ENCODE assay signal across 1 cellular context in the genomic region with DNA sequence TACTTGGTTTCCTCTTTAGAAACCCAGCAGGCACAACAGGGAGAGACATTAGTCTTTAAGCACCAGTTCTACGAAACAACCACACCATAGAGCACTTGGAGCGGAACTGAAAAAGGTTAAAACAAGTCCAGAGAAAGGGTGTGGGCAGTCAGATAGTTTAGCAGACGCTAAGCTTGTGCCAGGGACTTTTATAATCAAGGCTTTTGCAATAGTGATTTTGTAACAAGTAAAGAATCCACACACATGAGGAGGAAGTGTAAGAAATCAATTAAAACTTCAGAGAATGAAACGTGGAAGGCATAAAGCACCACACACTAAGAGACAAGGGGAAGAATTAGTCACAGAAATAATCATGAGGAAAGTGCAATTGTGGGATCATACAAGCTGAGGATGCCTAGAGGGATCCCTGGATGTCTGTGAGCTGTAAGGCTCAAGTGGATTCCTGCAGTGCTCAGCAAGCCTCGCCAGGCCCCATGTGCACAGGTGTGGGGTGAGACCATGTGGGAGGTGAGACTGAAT.
TF ChIP-seq lines count a peak whose summit lies in the region.

No MANE protein-coding gene starts in this region.

TF ChIP-seq in GM12878, 131 proteins besides CTCF, POLR2A, EP300 and RAD21 (continued from another document and continues in another):
- TF ChIP-seq GATAD2B (conservative IDR thresholded peaks at IDR 0.05; ENCODE audit: low read depth), result no peak
- no peak for TF ChIP-seq SIX5 (IDR thresholded peaks at IDR 0.05; ENCODE audit: low read depth, low read length, severe bottlenecking)
- no peak for TF ChIP-seq ZBED1 (IDR thresholded peaks at IDR 0.05; ENCODE audit: borderline replicate concordance)
- no peak for TF ChIP-seq MEF2B (IDR thresholded peaks at IDR 0.05; ENCODE audit: partially characterized antibody, poor library complexity, severe bottlenecking)
- TF ChIP-seq JUNB (IDR thresholded peaks at IDR 0.05), result no peak
- no peak for TF ChIP-seq ZNF217 (IDR thresholded peaks at IDR 0.05)
- TF ChIP-seq, protein P1, sequence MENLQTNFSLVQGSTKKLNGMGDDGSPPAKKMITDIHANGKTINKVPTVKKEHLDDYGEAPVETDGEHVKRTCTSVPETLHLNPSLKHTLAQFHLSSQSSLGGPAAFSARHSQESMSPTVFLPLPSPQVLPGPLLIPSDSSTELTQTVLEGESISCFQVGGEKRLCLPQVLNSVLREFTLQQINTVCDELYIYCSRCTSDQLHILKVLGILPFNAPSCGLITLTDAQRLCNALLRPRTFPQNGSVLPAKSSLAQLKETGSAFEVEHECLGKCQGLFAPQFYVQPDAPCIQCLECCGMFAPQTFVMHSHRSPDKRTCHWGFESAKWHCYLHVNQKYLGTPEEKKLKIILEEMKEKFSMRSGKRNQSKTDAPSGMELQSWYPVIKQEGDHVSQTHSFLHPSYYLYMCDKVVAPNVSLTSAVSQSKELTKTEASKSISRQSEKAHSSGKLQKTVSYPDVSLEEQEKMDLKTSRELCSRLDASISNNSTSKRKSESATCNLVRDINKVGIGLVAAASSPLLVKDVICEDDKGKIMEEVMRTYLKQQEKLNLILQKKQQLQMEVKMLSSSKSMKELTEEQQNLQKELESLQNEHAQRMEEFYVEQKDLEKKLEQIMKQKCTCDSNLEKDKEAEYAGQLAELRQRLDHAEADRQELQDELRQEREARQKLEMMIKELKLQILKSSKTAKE (IDR thresholded peaks at IDR 0.05; ENCODE audit: low read depth, poor library complexity, severe bottlenecking), result peak; percentile 31
- no peak for TF ChIP-seq YBX1 (IDR thresholded peaks at IDR 0.05)
- no peak for TF ChIP-seq LARP7 (IDR thresholded peaks at IDR 0.05)
- peak; percentile 46; the same call in 1 of the 2 replicates for TF ChIP-seq ZNF24 (IDR thresholded peaks at IDR 0.05)
- no peak for TF ChIP-seq HCFC1 (IDR thresholded peaks at IDR 0.05; ENCODE audit: low read length)
- TF ChIP-seq MXI1 (IDR thresholded peaks at IDR 0.05; ENCODE audit: low read depth, low read length), result no peak
- peak; percentile 75; the same call in 1 of the 2 replicates for TF ChIP-seq SPI1 (IDR thresholded peaks at IDR 0.05; ENCODE audit: borderline replicate concordance, insufficient read depth, low read depth, low read length)
- TF ChIP-seq, protein P2, sequence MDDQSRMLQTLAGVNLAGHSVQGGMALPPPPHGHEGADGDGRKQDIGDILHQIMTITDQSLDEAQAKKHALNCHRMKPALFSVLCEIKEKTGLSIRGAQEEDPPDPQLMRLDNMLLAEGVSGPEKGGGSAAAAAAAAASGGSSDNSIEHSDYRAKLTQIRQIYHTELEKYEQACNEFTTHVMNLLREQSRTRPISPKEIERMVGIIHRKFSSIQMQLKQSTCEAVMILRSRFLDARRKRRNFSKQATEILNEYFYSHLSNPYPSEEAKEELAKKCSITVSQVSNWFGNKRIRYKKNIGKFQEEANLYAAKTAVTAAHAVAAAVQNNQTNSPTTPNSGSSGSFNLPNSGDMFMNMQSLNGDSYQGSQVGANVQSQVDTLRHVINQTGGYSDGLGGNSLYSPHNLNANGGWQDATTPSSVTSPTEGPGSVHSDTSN (IDR thresholded peaks at IDR 0.05; ENCODE audit: insufficient replicate concordance, low read depth, low read length), result no peak
- TF ChIP-seq, protein P3, sequence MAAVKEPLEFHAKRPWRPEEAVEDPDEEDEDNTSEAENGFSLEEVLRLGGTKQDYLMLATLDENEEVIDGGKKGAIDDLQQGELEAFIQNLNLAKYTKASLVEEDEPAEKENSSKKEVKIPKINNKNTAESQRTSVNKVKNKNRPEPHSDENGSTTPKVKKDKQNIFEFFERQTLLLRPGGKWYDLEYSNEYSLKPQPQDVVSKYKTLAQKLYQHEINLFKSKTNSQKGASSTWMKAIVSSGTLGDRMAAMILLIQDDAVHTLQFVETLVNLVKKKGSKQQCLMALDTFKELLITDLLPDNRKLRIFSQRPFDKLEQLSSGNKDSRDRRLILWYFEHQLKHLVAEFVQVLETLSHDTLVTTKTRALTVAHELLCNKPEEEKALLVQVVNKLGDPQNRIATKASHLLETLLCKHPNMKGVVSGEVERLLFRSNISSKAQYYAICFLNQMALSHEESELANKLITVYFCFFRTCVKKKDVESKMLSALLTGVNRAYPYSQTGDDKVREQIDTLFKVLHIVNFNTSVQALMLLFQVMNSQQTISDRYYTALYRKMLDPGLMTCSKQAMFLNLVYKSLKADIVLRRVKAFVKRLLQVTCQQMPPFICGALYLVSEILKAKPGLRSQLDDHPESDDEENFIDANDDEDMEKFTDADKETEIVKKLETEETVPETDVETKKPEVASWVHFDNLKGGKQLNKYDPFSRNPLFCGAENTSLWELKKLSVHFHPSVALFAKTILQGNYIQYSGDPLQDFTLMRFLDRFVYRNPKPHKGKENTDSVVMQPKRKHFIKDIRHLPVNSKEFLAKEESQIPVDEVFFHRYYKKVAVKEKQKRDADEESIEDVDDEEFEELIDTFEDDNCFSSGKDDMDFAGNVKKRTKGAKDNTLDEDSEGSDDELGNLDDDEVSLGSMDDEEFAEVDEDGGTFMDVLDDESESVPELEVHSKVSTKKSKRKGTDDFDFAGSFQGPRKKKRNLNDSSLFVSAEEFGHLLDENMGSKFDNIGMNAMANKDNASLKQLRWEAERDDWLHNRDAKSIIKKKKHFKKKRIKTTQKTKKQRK (IDR thresholded peaks at IDR 0.05; ENCODE audit: low read depth, low read length), result no peak
- TF ChIP-seq SMC3 (IDR thresholded peaks at IDR 0.05; ENCODE audit: borderline replicate concordance, low read length), result no peak
- TF ChIP-seq RCOR1 (conservative IDR thresholded peaks at IDR 0.05; ENCODE audit: low read depth, low read length), result no peak
- no peak for TF ChIP-seq WRNIP1 (IDR thresholded peaks at IDR 0.05; ENCODE audit: borderline replicate concordance, low read depth, low read length)
- TF ChIP-seq POLR2AphosphoS5 (IDR thresholded peaks at IDR 0.05; ENCODE audit: low read length), result no peak
- no peak; the same call in none of the 2 replicates for TF ChIP-seq NBN (IDR thresholded peaks at IDR 0.05)
- TF ChIP-seq, protein P4, sequence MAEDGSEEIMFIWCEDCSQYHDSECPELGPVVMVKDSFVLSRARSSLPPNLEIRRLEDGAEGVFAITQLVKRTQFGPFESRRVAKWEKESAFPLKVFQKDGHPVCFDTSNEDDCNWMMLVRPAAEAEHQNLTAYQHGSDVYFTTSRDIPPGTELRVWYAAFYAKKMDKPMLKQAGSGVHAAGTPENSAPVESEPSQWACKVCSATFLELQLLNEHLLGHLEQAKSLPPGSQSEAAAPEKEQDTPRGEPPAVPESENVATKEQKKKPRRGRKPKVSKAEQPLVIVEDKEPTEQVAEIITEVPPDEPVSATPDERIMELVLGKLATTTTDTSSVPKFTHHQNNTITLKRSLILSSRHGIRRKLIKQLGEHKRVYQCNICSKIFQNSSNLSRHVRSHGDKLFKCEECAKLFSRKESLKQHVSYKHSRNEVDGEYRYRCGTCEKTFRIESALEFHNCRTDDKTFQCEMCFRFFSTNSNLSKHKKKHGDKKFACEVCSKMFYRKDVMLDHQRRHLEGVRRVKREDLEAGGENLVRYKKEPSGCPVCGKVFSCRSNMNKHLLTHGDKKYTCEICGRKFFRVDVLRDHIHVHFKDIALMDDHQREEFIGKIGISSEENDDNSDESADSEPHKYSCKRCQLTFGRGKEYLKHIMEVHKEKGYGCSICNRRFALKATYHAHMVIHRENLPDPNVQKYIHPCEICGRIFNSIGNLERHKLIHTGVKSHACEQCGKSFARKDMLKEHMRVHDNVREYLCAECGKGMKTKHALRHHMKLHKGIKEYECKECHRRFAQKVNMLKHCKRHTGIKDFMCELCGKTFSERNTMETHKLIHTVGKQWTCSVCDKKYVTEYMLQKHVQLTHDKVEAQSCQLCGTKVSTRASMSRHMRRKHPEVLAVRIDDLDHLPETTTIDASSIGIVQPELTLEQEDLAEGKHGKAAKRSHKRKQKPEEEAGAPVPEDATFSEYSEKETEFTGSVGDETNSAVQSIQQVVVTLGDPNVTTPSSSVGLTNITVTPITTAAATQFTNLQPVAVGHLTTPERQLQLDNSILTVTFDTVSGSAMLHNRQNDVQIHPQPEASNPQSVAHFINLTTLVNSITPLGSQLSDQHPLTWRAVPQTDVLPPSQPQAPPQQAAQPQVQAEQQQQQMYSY (CRISPR knock-in tag; IDR thresholded peaks at IDR 0.05), result no peak
- TF ChIP-seq CBX5 (IDR thresholded peaks at IDR 0.05; ENCODE audit: low read depth), result no peak
- TF ChIP-seq CEBPB (IDR thresholded peaks at IDR 0.05; ENCODE audit: borderline replicate concordance in 1 of 2, low read depth in 2 of 2, low read length in 2 of 2), result no peak
- TF ChIP-seq, protein P5, sequence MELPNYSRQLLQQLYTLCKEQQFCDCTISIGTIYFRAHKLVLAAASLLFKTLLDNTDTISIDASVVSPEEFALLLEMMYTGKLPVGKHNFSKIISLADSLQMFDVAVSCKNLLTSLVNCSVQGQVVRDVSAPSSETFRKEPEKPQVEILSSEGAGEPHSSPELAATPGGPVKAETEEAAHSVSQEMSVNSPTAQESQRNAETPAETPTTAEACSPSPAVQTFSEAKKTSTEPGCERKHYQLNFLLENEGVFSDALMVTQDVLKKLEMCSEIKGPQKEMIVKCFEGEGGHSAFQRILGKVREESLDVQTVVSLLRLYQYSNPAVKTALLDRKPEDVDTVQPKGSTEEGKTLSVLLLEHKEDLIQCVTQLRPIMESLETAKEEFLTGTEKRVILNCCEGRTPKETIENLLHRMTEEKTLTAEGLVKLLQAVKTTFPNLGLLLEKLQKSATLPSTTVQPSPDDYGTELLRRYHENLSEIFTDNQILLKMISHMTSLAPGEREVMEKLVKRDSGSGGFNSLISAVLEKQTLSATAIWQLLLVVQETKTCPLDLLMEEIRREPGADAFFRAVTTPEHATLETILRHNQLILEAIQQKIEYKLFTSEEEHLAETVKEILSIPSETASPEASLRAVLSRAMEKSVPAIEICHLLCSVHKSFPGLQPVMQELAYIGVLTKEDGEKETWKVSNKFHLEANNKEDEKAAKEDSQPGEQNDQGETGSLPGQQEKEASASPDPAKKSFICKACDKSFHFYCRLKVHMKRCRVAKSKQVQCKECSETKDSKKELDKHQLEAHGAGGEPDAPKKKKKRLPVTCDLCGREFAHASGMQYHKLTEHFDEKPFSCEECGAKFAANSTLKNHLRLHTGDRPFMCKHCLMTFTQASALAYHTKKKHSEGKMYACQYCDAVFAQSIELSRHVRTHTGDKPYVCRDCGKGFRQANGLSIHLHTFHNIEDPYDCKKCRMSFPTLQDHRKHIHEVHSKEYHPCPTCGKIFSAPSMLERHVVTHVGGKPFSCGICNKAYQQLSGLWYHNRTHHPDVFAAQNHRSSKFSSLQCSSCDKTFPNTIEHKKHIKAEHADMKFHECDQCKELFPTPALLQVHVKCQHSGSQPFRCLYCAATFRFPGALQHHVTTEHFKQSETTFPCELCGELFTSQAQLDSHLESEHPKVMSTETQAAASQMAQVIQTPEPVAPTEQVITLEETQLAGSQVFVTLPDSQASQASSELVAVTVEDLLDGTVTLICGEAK (IDR thresholded peaks at IDR 0.05; ENCODE audit: borderline replicate concordance), result no peak
- TF ChIP-seq, protein P6, sequence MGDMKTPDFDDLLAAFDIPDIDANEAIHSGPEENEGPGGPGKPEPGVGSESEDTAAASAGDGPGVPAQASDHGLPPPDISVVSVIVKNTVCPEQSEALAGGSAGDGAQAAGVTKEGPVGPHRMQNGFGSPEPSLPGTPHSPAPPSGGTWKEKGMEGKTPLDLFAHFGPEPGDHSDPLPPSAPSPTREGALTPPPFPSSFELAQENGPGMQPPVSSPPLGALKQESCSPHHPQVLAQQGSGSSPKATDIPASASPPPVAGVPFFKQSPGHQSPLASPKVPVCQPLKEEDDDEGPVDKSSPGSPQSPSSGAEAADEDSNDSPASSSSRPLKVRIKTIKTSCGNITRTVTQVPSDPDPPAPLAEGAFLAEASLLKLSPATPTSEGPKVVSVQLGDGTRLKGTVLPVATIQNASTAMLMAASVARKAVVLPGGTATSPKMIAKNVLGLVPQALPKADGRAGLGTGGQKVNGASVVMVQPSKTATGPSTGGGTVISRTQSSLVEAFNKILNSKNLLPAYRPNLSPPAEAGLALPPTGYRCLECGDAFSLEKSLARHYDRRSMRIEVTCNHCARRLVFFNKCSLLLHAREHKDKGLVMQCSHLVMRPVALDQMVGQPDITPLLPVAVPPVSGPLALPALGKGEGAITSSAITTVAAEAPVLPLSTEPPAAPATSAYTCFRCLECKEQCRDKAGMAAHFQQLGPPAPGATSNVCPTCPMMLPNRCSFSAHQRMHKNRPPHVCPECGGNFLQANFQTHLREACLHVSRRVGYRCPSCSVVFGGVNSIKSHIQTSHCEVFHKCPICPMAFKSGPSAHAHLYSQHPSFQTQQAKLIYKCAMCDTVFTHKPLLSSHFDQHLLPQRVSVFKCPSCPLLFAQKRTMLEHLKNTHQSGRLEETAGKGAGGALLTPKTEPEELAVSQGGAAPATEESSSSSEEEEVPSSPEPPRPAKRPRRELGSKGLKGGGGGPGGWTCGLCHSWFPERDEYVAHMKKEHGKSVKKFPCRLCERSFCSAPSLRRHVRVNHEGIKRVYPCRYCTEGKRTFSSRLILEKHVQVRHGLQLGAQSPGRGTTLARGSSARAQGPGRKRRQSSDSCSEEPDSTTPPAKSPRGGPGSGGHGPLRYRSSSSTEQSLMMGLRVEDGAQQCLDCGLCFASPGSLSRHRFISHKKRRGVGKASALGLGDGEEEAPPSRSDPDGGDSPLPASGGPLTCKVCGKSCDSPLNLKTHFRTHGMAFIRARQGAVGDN (IDR thresholded peaks at IDR 0.05), result 0 out of 2 replicates have a peak, but pooled peaks have one; percentile 13
- TF ChIP-seq SP1 (IDR thresholded peaks at IDR 0.05; ENCODE audit: low read depth, low read length), result no peak
- TF ChIP-seq BHLHE40 (IDR thresholded peaks at IDR 0.05; ENCODE audit: borderline replicate concordance in 1 of 2, low read depth in 2 of 2, low read length in 1 of 2), result peak; percentile 29 to 37; a peak in 1 of 4 replicates
- TF ChIP-seq ZNF622 (IDR thresholded peaks at IDR 0.05), result no peak
- TF ChIP-seq EZH2 (IDR thresholded peaks at IDR 0.05; ENCODE audit: borderline replicate concordance, control insufficient read depth, low read depth, low read length), result no peak
- no peak for TF ChIP-seq TCF12 (IDR thresholded peaks at IDR 0.05; ENCODE audit: low read depth, low read length)
- TF ChIP-seq HDGF (IDR thresholded peaks at IDR 0.05), result 0 out of 2 replicates have a peak, but pooled peaks have one; percentile 28
- no peak for TF ChIP-seq HDAC2 (IDR thresholded peaks at IDR 0.05)
- peak; percentile 80 for TF ChIP-seq MTA2 (IDR thresholded peaks at IDR 0.05; ENCODE audit: low read depth)
- no peak for TF ChIP-seq MTA3 (IDR thresholded peaks at IDR 0.05; ENCODE audit: borderline replicate concordance, low read length)
- TF ChIP-seq FOS (IDR thresholded peaks at IDR 0.05; ENCODE audit: borderline replicate concordance, extremely low read depth, insufficient read length), result no peak
- no peak for TF ChIP-seq CHD2 (IDR thresholded peaks at IDR 0.05; ENCODE audit: borderline replicate concordance, low read depth, low read length)
- no peak for TF ChIP-seq SREBF2 (IDR thresholded peaks at IDR 0.05; ENCODE audit: low read length)
- TF ChIP-seq EGR1 (IDR thresholded peaks at IDR 0.05; ENCODE audit: borderline replicate concordance in 1 of 2, low read depth in 2 of 2, low read length in 2 of 2), result no peak
- TF ChIP-seq TAF1 (IDR thresholded peaks at IDR 0.05; ENCODE audit: borderline replicate concordance, low read depth, low read length), result no peak
